ENCODE assay signal across 8 cellular contexts in genomic region chr6:159968295-159969203, GRCh38. TPM values are rescaled to one million over a fixed set of nuclear protein-coding genes. Genes with fewer than 3 reads are reported as not detected.
DNase-seq lines count a peak whose midpoint lies in the region; ATAC-seq and TF ChIP-seq lines count a peak whose summit lies in the region.

A gene with protein sequence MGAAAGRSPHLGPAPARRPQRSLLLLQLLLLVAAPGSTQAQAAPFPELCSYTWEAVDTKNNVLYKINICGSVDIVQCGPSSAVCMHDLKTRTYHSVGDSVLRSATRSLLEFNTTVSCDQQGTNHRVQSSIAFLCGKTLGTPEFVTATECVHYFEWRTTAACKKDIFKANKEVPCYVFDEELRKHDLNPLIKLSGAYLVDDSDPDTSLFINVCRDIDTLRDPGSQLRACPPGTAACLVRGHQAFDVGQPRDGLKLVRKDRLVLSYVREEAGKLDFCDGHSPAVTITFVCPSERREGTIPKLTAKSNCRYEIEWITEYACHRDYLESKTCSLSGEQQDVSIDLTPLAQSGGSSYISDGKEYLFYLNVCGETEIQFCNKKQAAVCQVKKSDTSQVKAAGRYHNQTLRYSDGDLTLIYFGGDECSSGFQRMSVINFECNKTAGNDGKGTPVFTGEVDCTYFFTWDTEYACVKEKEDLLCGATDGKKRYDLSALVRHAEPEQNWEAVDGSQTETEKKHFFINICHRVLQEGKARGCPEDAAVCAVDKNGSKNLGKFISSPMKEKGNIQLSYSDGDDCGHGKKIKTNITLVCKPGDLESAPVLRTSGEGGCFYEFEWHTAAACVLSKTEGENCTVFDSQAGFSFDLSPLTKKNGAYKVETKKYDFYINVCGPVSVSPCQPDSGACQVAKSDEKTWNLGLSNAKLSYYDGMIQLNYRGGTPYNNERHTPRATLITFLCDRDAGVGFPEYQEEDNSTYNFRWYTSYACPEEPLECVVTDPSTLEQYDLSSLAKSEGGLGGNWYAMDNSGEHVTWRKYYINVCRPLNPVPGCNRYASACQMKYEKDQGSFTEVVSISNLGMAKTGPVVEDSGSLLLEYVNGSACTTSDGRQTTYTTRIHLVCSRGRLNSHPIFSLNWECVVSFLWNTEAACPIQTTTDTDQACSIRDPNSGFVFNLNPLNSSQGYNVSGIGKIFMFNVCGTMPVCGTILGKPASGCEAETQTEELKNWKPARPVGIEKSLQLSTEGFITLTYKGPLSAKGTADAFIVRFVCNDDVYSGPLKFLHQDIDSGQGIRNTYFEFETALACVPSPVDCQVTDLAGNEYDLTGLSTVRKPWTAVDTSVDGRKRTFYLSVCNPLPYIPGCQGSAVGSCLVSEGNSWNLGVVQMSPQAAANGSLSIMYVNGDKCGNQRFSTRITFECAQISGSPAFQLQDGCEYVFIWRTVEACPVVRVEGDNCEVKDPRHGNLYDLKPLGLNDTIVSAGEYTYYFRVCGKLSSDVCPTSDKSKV (N-terminal part only) (plus strand): TSS chr6:159969082. CDS start chr6:159969247, 165 bp downstream.

- no peaks in the 10 kb centered on the region for H3K9me3 Mint-ChIP-seq in CD4-positive, CD25-positive, alpha-beta regulatory T cell
- H3K9me3 Mint-ChIP-seq in activated CD8-positive, alpha-beta T cell treated with anti-CD3 and anti-CD28 coated beads, Interleukin-2, amount 10 ng/mL, durations not matched to agents 7 days and 5 days (ENCODE audit: insufficient read depth), result no peaks in the 10 kb centered on the region

- H3K4me3 Mint-ChIP-seq in CD4-positive, CD25-positive, alpha-beta regulatory T cell, result peak within 1 kb of the TSS; percentile 92 to 97 (median 95)
- peak within 1 kb of the TSS; percentile 92 for H3K4me3 Mint-ChIP-seq in activated CD8-positive, alpha-beta T cell treated with anti-CD3 and anti-CD28 coated beads, Interleukin-2, amount 10 ng/mL, durations not matched to agents 7 days and 5 days

- intact Hi-C loops in lower lobe of right lung (cut with DNase I), result no loop called here

- no peaks in the 10 kb centered on the region for H3K36me3 Mint-ChIP-seq in CD4-positive, CD25-positive, alpha-beta regulatory T cell
- H3K36me3 Mint-ChIP-seq in activated CD8-positive, alpha-beta T cell treated with anti-CD3 and anti-CD28 coated beads, Interleukin-2, amount 10 ng/mL, durations not matched to agents 7 days and 5 days (ENCODE audit: low read depth), result peaks cover 19% of the 10 kb centered on the region

- no peak for TF ChIP-seq CTCF in lower lobe of right lung (IDR thresholded peaks at IDR 0.05)

- peaks cover 11 to 45% (median 37%) of the 10 kb centered on the region in 4 donors for H3K4me1 Mint-ChIP-seq in CD4-positive, CD25-positive, alpha-beta regulatory T cell
- H3K4me1 Mint-ChIP-seq in activated CD8-positive, alpha-beta T cell treated with anti-CD3 and anti-CD28 coated beads, Interleukin-2, amount 10 ng/mL, durations not matched to agents 7 days and 5 days (ENCODE audit: low read depth), result peaks cover 41% of the 10 kb centered on the region

- H3K27me3 Mint-ChIP-seq in CD4-positive, CD25-positive, alpha-beta regulatory T cell, result peaks cover 5% of the 10 kb centered on the region
- H3K27me3 Mint-ChIP-seq in activated CD8-positive, alpha-beta T cell treated with anti-CD3 and anti-CD28 coated beads, Interleukin-2, amount 10 ng/mL, durations not matched to agents 7 days and 5 days (ENCODE audit: low read depth), result peaks cover 17% of the 10 kb centered on the region

- H3K9me3 ChIP-seq in CD4-positive, CD25-positive, alpha-beta regulatory T cell (ENCODE audit: control insufficient read depth in 2 of 2, low read length in 2 of 2), result no peaks in the 10 kb centered on the region
- no peaks in the 10 kb centered on the region for H3K9me3 ChIP-seq in lower lobe of right lung

- DNase-seq in CD4-positive, CD25-positive, alpha-beta regulatory T cell, result peak; percentile 90 to 96 (median 92)
- peak; percentile 56 for DNase-seq in NCI-H82 treated with DMSO at 0.1 percent for 48 hours (lab: John Stamatoyannopoulos, UW; ENCODE audit: unreplicated experiment)
- DNase-seq in activated CD8-positive, alpha-beta T cell treated with anti-CD3 and anti-CD28 coated beads, Interleukin-2, amount 10 ng/mL, durations not matched to agents 7 days and 5 days, result peak; percentile 95
- DNase-seq in ecto neural progenitor cell (ENCODE audit: low spot score), result peak; percentile 95
- peak; percentile 96 for DNase-seq in lower lobe of right lung
- peak; percentile 83 to 88 (median 88) for DNase-seq in stimulated activated CD4-positive, alpha-beta T cell treated with anti-CD3 and anti-CD28 coated beads, TNF-alpha, amount 100 ng/mL, for 1 hour (ENCODE audit: low read depth in 3 of 3, low spot score in 1 of 3)

- peak within 1 kb of the TSS; percentile 89 to 93 (median 92) for H3K27ac Mint-ChIP-seq in CD4-positive, CD25-positive, alpha-beta regulatory T cell
- peak within 1 kb of the TSS; percentile 94 for H3K27ac Mint-ChIP-seq in activated CD8-positive, alpha-beta T cell treated with anti-CD3 and anti-CD28 coated beads, Interleukin-2, amount 10 ng/mL, durations not matched to agents 7 days and 5 days

- POLR2A ChIA-PET in activated CD8-positive, alpha-beta T cell treated with anti-CD3 and anti-CD28 coated beads, Interleukin-2, amount 10 ng/mL, durations not matched to agents 7 days and 5 days (lab: Charles Lee), result interaction anchor here (0.7 to 4.9 kb wide), 12 partner anchors 12 to 242 kb away, joined by 3 to 69 read pairs (median 4); partner anchors contain the start of genes MRPL18, TCP1 and WTAP

- H3K4me3 ChIP-seq in CD4-positive, CD25-positive, alpha-beta regulatory T cell (ENCODE audit: low read depth, low read length), result peak within 1 kb of the TSS; percentile 80
- peak within 1 kb of the TSS; percentile 96 for H3K4me3 ChIP-seq in lower lobe of right lung

- H3K27me3 ChIP-seq in CD4-positive, CD25-positive, alpha-beta regulatory T cell (ENCODE audit: control insufficient read depth, insufficient read depth, low read length), result no peaks in the 10 kb centered on the region
- H3K27me3 ChIP-seq in lower lobe of right lung (ENCODE audit: low read depth), result no peaks in the 10 kb centered on the region

- H3K4me1 ChIP-seq in CD4-positive, CD25-positive, alpha-beta regulatory T cell (ENCODE audit: control insufficient read depth, insufficient read depth, low read length, poor library complexity, severe bottlenecking), result peaks cover 45% of the 10 kb centered on the region
- peaks cover 36% of the 10 kb centered on the region for H3K4me1 ChIP-seq in lower lobe of right lung

- ATAC-seq in CD4-positive, CD25-positive, alpha-beta regulatory T cell (ENCODE audit: low read depth in 2 of 2), result peak; percentile 92 to 93
- ATAC-seq in GM19351 (IDR thresholded peaks at IDR 0.05; ENCODE audit: unreplicated experiment) (peak; percentile 83), HG03469 (IDR thresholded peaks at IDR 0.05; ENCODE audit: unreplicated experiment) (peak; percentile 66), lower lobe of right lung (peak; percentile 95)
- ATAC-seq in activated CD8-positive, alpha-beta T cell treated with anti-CD3 and anti-CD28 coated beads, Interleukin-2, amount 10 ng/mL, durations not matched to agents 7 days and 5 days, result peak; percentile 89

- CTCF ChIA-PET in activated CD8-positive, alpha-beta T cell treated with anti-CD3 and anti-CD28 coated beads, Interleukin-2, amount 10 ng/mL, durations not matched to agents 7 days and 5 days (lab: Charles Lee), result interaction anchor here (0.7 to 1.6 kb wide), 7 partner anchors 8 to 115 kb away, joined by 3 to 5 read pairs (median 4); no protein-coding TSS in a partner anchor

- no peaks in the 10 kb centered on the region for H3K36me3 ChIP-seq in CD4-positive, CD25-positive, alpha-beta regulatory T cell (ENCODE audit: control insufficient read depth, insufficient read depth, low read length)
- H3K36me3 ChIP-seq in lower lobe of right lung, result no peaks in the 10 kb centered on the region

- H3K27ac ChIP-seq in CD4-positive, CD25-positive, alpha-beta regulatory T cell (ENCODE audit: insufficient read depth, low read length, poor library complexity, severe bottlenecking), result peak within 1 kb of the TSS; percentile 73
- peak within 1 kb of the TSS; percentile 97 for H3K27ac ChIP-seq in lower lobe of right lung

RNA-seq across cellular contexts. Expression of the gene that starts here (rescaled TPM):
- 71.2 TPM for total RNA-seq in CD4-positive, CD25-positive, alpha-beta regulatory T cell
- polyA plus RNA-seq in CD4-positive, CD25-positive, alpha-beta regulatory T cell, result 10 to 100 TPM in 2 of 4 donors, 1 to 10 TPM in 2; 8.8 to 13.4 (median 9.8) TPM
- total RNA-seq in activated CD8-positive, alpha-beta T cell treated with anti-CD3 and anti-CD28 coated beads, Interleukin-2, amount 10 ng/mL, durations not matched to agents 7 days and 5 days, result 10 to 100 TPM; 57.4 to 59.8 TPM
- 156 TPM for total RNA-seq in lower lobe of right lung

Comparison
In these comparisons a context has a peak if more than half of its experiments do, and no peak if none do; other contexts are left out.
1. Peak in every context shown above with its lines: DNase-seq, ATAC-seq, H3K4me3 ChIP-seq and H3K27ac ChIP-seq.